9 cellular contexts compared by ENCODE assay signal in the genomic region with DNA sequence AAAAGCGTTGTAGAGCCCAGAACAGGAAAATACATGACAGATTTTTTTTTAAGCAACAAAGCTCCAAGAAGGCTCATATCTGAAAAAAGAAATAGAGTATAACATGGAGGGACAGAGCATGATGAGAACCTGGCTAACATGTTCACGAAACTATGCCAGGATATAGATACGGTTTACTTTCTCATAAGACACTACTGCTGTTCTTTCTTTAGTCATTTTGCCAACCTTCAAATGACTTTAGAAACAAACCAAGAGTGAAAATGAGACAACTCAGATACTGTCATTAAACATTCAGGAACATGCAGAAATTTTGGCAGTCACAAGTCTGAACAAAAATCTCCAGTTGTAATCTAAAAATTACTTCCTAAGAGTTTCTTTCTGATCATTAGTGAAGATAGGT. TPM values are rescaled to one million over a fixed set of nuclear protein-coding genes. Genes with fewer than 3 reads are reported as not detected.
DNase-seq lines count a peak whose midpoint lies in the region; ATAC-seq and TF ChIP-seq lines count a peak whose summit lies in the region.
"Had no signal": no experiment of that assay in that cellular context is flagged by ENCODE, and none has a peak within 500 bp of the region (broad histone marks: within the 10 kb centered on the region; RNA-seq: fewer than 3 reads in every experiment).

No MANE protein-coding gene starts in this region.

- DNase-seq in HL-60 (ENCODE audit: low read depth in 1 of 2, low spot score in 1 of 2) (no peak), EL (no peak), NCI-H82 treated with DMSO at 0.1 percent for 48 hours (lab: John Stamatoyannopoulos, UW; ENCODE audit: unreplicated experiment) (no peak)

- no peaks in the 10 kb centered on the region for H3K9me3 ChIP-seq in iPS-18a (ENCODE audit: control insufficient read depth, low read depth, low read length)

- peak; percentile 53 for ATAC-seq in activated T-helper 17 cell treated with anti-CD3 and anti-CD28 coated beads, Interleukin-2, amount 50 U/mL, for 72 hours (replicated peaks)
- no peak for ATAC-seq in stimulated activated memory B cell treated with anti-CD40 and anti-IgM and Interleukin-4, amounts not matched to agents 10 μg/mL and 1 μg/mL and 100 μg/mL, for 72 hours
- ATAC-seq in GM21526 (IDR thresholded peaks at IDR 0.05; ENCODE audit: low FRiP score, unreplicated experiment) (no peak), GM21825 (IDR thresholded peaks at IDR 0.05; ENCODE audit: unreplicated experiment) (no peak)

- 0 out of 2 replicates have a peak overlapping the region, but pooled peaks have one; percentile 4 for H3K27ac ChIP-seq in HL-60 (replicated peaks)
- peak overlapping the region; percentile 10 for H3K27ac ChIP-seq in iPS-18a (ENCODE audit: low read length)

- H3K4me1 Mint-ChIP-seq in activated T-helper 17 cell treated with anti-CD3 and anti-CD28 coated beads, Interleukin-2, amount 50 U/mL, for 72 hours: peaks cover 58% of the 10 kb centered on the region
- H3K4me1 Mint-ChIP-seq in stimulated activated memory B cell treated with anti-CD40 and anti-IgM and Interleukin-4, amounts not matched to agents 10 μg/mL and 1 μg/mL and 100 μg/mL, for 72 hours: peaks cover 55% of the 10 kb centered on the region

- peaks cover 65% of the 10 kb centered on the region for H3K36me3 Mint-ChIP-seq in activated T-helper 17 cell treated with anti-CD3 and anti-CD28 coated beads, Interleukin-2, amount 50 U/mL, for 72 hours (ENCODE audit: low read depth)
- H3K36me3 Mint-ChIP-seq in stimulated activated memory B cell treated with anti-CD40 and anti-IgM and Interleukin-4, amounts not matched to agents 10 μg/mL and 1 μg/mL and 100 μg/mL, for 72 hours: peaks cover 31% of the 10 kb centered on the region
- H3K36me3 Mint-ChIP-seq: IgD-negative memory B cell had no signal

- H3K4me3 ChIP-seq in HL-60 (replicated peaks; ENCODE audit: insufficient read depth, low read length) (no peak overlapping the region), iPS-18a (ENCODE audit: low read length) (no peak overlapping the region)

- H3K9ac ChIP-seq in iPS-18a (ENCODE audit: low read length): no peak overlapping the region

- peaks cover 6% of the 10 kb centered on the region for H3K36me3 ChIP-seq in iPS-18a (ENCODE audit: control insufficient read depth, low read depth, low read length)

- peak overlapping the region; percentile 79 for H3K4me3 Mint-ChIP-seq in activated T-helper 17 cell treated with anti-CD3 and anti-CD28 coated beads, Interleukin-2, amount 50 U/mL, for 72 hours
- H3K4me3 Mint-ChIP-seq in stimulated activated memory B cell treated with anti-CD40 and anti-IgM and Interleukin-4, amounts not matched to agents 10 μg/mL and 1 μg/mL and 100 μg/mL, for 72 hours: no peak overlapping the region

- no peaks in the 10 kb centered on the region for H3K27me3 ChIP-seq in HL-60 (ENCODE audit: insufficient read depth, poor library complexity, severe bottlenecking)
- H3K27me3 ChIP-seq in iPS-18a (ENCODE audit: control insufficient read depth, insufficient read depth, low read length): no peaks in the 10 kb centered on the region

- no peaks in the 10 kb centered on the region for H3K27me3 Mint-ChIP-seq in activated T-helper 17 cell treated with anti-CD3 and anti-CD28 coated beads, Interleukin-2, amount 50 U/mL, for 72 hours
- H3K27me3 Mint-ChIP-seq in stimulated activated memory B cell treated with anti-CD40 and anti-IgM and Interleukin-4, amounts not matched to agents 10 μg/mL and 1 μg/mL and 100 μg/mL, for 72 hours: no peaks in the 10 kb centered on the region
- H3K27me3 Mint-ChIP-seq: IgD-negative memory B cell had no signal

- H3K27ac Mint-ChIP-seq in activated T-helper 17 cell treated with anti-CD3 and anti-CD28 coated beads, Interleukin-2, amount 50 U/mL, for 72 hours: peak overlapping the region; percentile 93
- H3K27ac Mint-ChIP-seq in stimulated activated memory B cell treated with anti-CD40 and anti-IgM and Interleukin-4, amounts not matched to agents 10 μg/mL and 1 μg/mL and 100 μg/mL, for 72 hours: peak overlapping the region; percentile 61

- no peaks in the 10 kb centered on the region for H3K9me3 Mint-ChIP-seq in activated T-helper 17 cell treated with anti-CD3 and anti-CD28 coated beads, Interleukin-2, amount 50 U/mL, for 72 hours
- no peaks in the 10 kb centered on the region for H3K9me3 Mint-ChIP-seq in stimulated activated memory B cell treated with anti-CD40 and anti-IgM and Interleukin-4, amounts not matched to agents 10 μg/mL and 1 μg/mL and 100 μg/mL, for 72 hours
- H3K9me3 Mint-ChIP-seq: IgD-negative memory B cell had no signal

- TF ChIP-seq CTCF in HL-60 (IDR thresholded peaks at IDR 0.05; ENCODE audit: insufficient read depth, low read length): no peak

- H3K4me1 ChIP-seq in iPS-18a (ENCODE audit: control insufficient read depth, low read depth, low read length): peaks cover 28% of the 10 kb centered on the region

RNA-seq across cellular contexts. Expression of a gene that starts 14.3 kb away (rescaled TPM):
- 10 to 100 TPM; 45.8 to 78.1 TPM for total RNA-seq in activated T-helper 17 cell treated with anti-CD3 and anti-CD28 coated beads, Interleukin-2, amount 50 U/mL, for 72 hours
